30 cellular contexts compared by ENCODE assay signal in the genomic region with DNA sequence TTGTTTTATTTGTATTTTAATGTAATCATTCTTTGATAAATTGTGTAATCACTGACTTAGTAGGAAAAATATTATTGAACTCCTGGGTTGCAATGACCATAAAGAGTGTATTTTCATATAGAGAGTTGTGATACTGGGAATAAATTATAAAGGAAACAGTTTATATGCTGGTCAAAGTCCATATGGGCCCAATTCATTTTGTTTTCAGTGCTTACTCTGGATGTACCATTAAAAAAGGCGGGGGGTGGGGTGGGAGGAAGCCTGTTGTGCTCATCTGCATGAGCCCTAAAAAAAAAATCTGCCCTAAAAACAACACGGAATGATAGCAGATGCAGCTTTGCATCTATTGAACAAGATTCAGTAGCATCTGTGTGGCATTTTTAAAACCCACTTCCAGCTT.
"Had no signal": no experiment of that assay in that cellular context is flagged by ENCODE, and none has a peak within 500 bp of the region (broad histone marks: within the 10 kb centered on the region; RNA-seq: fewer than 3 reads in every experiment).

No MANE protein-coding gene starts in this region.

- ATAC-seq: activated CD4-positive, alpha-beta T cell treated with anti-CD3 and anti-CD28 coated beads for 36 hours; activated naive CD4-positive, alpha-beta T cell treated with anti-CD3 and anti-CD28 coated beads, Interleukin-2, amount 50 U/mL, for 72 hours; activated T-cell treated with anti-CD3 and anti-CD28 coated beads, Interleukin-2, amount 50 U/mL, for 72 hours; effector memory CD8-positive, alpha-beta T cell; foreskin keratinocyte; gastrocnemius medialis; heart left ventricle had no signal

- DNase-seq: activated CD4-positive, alpha-beta memory T cell treated with anti-CD3 and anti-CD28 coated beads, Interleukin-2, amount 10 ng/mL, durations not matched to agents 7 days and 5 days; activated CD4-positive, alpha-beta T cell treated with anti-CD3 and anti-CD28 coated beads for 36 hours; activated CD4-positive, alpha-beta T cell treated with anti-CD3 and anti-CD28 coated beads, Interleukin-2, amount 10 ng/mL, durations not matched to agents 24 days and 14 days; activated CD4-positive, alpha-beta T cell treated with anti-CD3 and anti-CD28 coated beads, Interleukin-2, amount 50 U/mL, for 4 hours; activated CD4-positive, CD25-positive, alpha-beta regulatory T cell; activated CD4-positive, CD25-positive, alpha-beta regulatory T cell treated with anti-CD3 and anti-CD28 coated beads, Interleukin-2, amount 50 U/mL, for 72 hours; activated CD8-positive, alpha-beta memory T cell treated with anti-CD3 and anti-CD28 coated beads, Interleukin-2, amount 50 U/mL, for 48 hours; activated gamma-delta T cell; activated naive CD4-positive, alpha-beta T cell; activated naive CD4-positive, alpha-beta T cell treated with anti-CD3 and anti-CD28 coated beads, Interleukin-2, amount 10 ng/mL, durations not matched to agents 7 days and 5 days; activated naive CD8-positive, alpha-beta T cell treated with anti-CD3 and anti-CD28 coated beads, Interleukin-2, amount 10 ng/mL, durations not matched to agents 7 days and 5 days; activated T-cell treated with anti-CD3 and anti-CD28 coated beads for 4 hours; activated T-cell treated with anti-CD3 and anti-CD28 coated beads, Interleukin-2, amount 50 U/mL, for 24 hours; activated T-cell treated with anti-CD3 and anti-CD28 coated beads, Interleukin-2, amount 50 U/mL, for 72 hours; anterior cingulate cortex; brain microvascular endothelial cell; cortex of kidney; dermis blood vessel endothelial cell; effector CD4-positive, alpha-beta T cell; effector memory CD8-positive, alpha-beta T cell; erythroblast; foreskin keratinocyte; gastrocnemius medialis; glutamatergic neuron; heart left ventricle; T-helper 2 cell had no signal

- H3K9me3 ChIP-seq: esophagus muscularis mucosa, gastrocnemius medialis, heart left ventricle had no signal

- H3K4me1 Mint-ChIP-seq: activated CD4-positive, alpha-beta T cell treated with anti-CD3 and anti-CD28 coated beads, Interleukin-2, amount 10 ng/mL, durations not matched to agents 24 days and 14 days had no signal

- H3K4me3 ChIP-seq: esophagus muscularis mucosa, gastrocnemius medialis, heart left ventricle had no signal

- H3K36me3 Mint-ChIP-seq: activated naive CD4-positive, alpha-beta T cell treated with anti-CD3 and anti-CD28 coated beads, Interleukin-2, amount 10 ng/mL, durations not matched to agents 7 days and 5 days; activated naive CD4-positive, alpha-beta T cell treated with anti-CD3 and anti-CD28 coated beads, Interleukin-2, amount 50 U/mL, for 72 hours had no signal

- H3K27me3 Mint-ChIP-seq: activated CD4-positive, alpha-beta memory T cell treated with anti-CD3 and anti-CD28 coated beads, Interleukin-2, amount 10 ng/mL, durations not matched to agents 7 days and 5 days; activated CD4-positive, alpha-beta T cell treated with anti-CD3 and anti-CD28 coated beads for 36 hours; activated T-cell treated with anti-CD3 and anti-CD28 coated beads, Interleukin-2, amount 50 U/mL, for 24 hours; central memory CD8-positive, alpha-beta T cell; effector memory CD8-positive, alpha-beta T cell had no signal

- H3K9me3 Mint-ChIP-seq: activated CD4-positive, alpha-beta memory T cell treated with anti-CD3 and anti-CD28 coated beads, Interleukin-2, amount 10 ng/mL, durations not matched to agents 7 days and 5 days; activated CD4-positive, alpha-beta T cell treated with anti-CD3 and anti-CD28 coated beads, Interleukin-2, amount 10 ng/mL, durations not matched to agents 24 days and 14 days; activated naive CD4-positive, alpha-beta T cell treated with anti-CD3 and anti-CD28 coated beads, Interleukin-2, amount 10 ng/mL, durations not matched to agents 7 days and 5 days; activated naive CD4-positive, alpha-beta T cell treated with anti-CD3 and anti-CD28 coated beads, Interleukin-2, amount 50 U/mL, for 72 hours; activated naive CD8-positive, alpha-beta T cell treated with anti-CD3 and anti-CD28 coated beads, Interleukin-2, amount 10 ng/mL, durations not matched to agents 7 days and 5 days; activated T-cell treated with anti-CD3 and anti-CD28 coated beads, Interleukin-2, amount 50 U/mL, for 24 hours; activated T-cell treated with anti-CD3 and anti-CD28 coated beads, Interleukin-2, amount 50 U/mL, for 72 hours; central memory CD8-positive, alpha-beta T cell; effector memory CD8-positive, alpha-beta T cell had no signal

- H3K4me1 ChIP-seq: foreskin keratinocyte had no signal

- FAIRE-seq: bronchial epithelial cell had no signal

- H3K4me3 Mint-ChIP-seq: activated CD4-positive, alpha-beta memory T cell treated with anti-CD3 and anti-CD28 coated beads, Interleukin-2, amount 10 ng/mL, durations not matched to agents 7 days and 5 days; activated CD4-positive, alpha-beta T cell treated with anti-CD3 and anti-CD28 coated beads for 36 hours; activated CD4-positive, alpha-beta T cell treated with anti-CD3 and anti-CD28 coated beads, Interleukin-2, amount 10 ng/mL, durations not matched to agents 24 days and 14 days; activated naive CD4-positive, alpha-beta T cell treated with anti-CD3 and anti-CD28 coated beads, Interleukin-2, amount 10 ng/mL, durations not matched to agents 7 days and 5 days; activated naive CD8-positive, alpha-beta T cell treated with anti-CD3 and anti-CD28 coated beads, Interleukin-2, amount 10 ng/mL, durations not matched to agents 7 days and 5 days; activated T-cell treated with anti-CD3 and anti-CD28 coated beads, Interleukin-2, amount 50 U/mL, for 24 hours; central memory CD8-positive, alpha-beta T cell; effector memory CD8-positive, alpha-beta T cell had no signal

- H3K27ac ChIP-seq: brain microvascular endothelial cell, esophagus muscularis mucosa, foreskin keratinocyte, gastrocnemius medialis, heart left ventricle had no signal

- H3K36me3 ChIP-seq: brain microvascular endothelial cell, gastrocnemius medialis, heart left ventricle had no signal

- H3K27me3 ChIP-seq: brain microvascular endothelial cell, esophagus muscularis mucosa, foreskin keratinocyte, gastrocnemius medialis, heart left ventricle had no signal

- H3K27ac Mint-ChIP-seq: activated CD4-positive, alpha-beta memory T cell treated with anti-CD3 and anti-CD28 coated beads, Interleukin-2, amount 10 ng/mL, durations not matched to agents 7 days and 5 days; activated CD4-positive, alpha-beta T cell treated with anti-CD3 and anti-CD28 coated beads for 36 hours; activated CD4-positive, alpha-beta T cell treated with anti-CD3 and anti-CD28 coated beads, Interleukin-2, amount 10 ng/mL, durations not matched to agents 24 days and 14 days; activated naive CD4-positive, alpha-beta T cell treated with anti-CD3 and anti-CD28 coated beads, Interleukin-2, amount 10 ng/mL, durations not matched to agents 7 days and 5 days; activated naive CD4-positive, alpha-beta T cell treated with anti-CD3 and anti-CD28 coated beads, Interleukin-2, amount 50 U/mL, for 72 hours; activated naive CD8-positive, alpha-beta T cell treated with anti-CD3 and anti-CD28 coated beads, Interleukin-2, amount 10 ng/mL, durations not matched to agents 7 days and 5 days; activated T-cell treated with anti-CD3 and anti-CD28 coated beads, Interleukin-2, amount 50 U/mL, for 24 hours; activated T-cell treated with anti-CD3 and anti-CD28 coated beads, Interleukin-2, amount 50 U/mL, for 72 hours; effector memory CD8-positive, alpha-beta T cell had no signal
